In genomic region chr6:4582506-4582905, GRCh38 we compare ENCODE assay signal across 1 cellular context.
TF ChIP-seq lines count a peak whose summit lies in the region.

No MANE protein-coding gene starts in this region.

TF ChIP-seq in GM23338, 12 proteins besides CTCF, POLR2A, EP300 and RAD21 (continued from another document):
- TF ChIP-seq REST (IDR thresholded peaks at IDR 0.05; ENCODE audit: unreplicated experiment), result no peak
- TF ChIP-seq CREB1 (CRISPR knock-in tag; IDR thresholded peaks at IDR 0.05; ENCODE audit: low read depth), result no peak
- no peak for TF ChIP-seq POLR2AphosphoS5 (IDR thresholded peaks at IDR 0.05; ENCODE audit: low read depth)
- no peak for TF ChIP-seq JUNB (IDR thresholded peaks at IDR 0.05; ENCODE audit: unreplicated experiment)
- no peak for TF ChIP-seq NANOG (IDR thresholded peaks at IDR 0.05; ENCODE audit: borderline replicate concordance)
- TF ChIP-seq EZH2phosphoT487 (IDR thresholded peaks at IDR 0.05; ENCODE audit: unreplicated experiment), result no peak
- no peak for TF ChIP-seq ZNF331 (CRISPR knock-in tag; IDR thresholded peaks at IDR 0.05; ENCODE audit: low read depth)
- TF ChIP-seq ZNF462 (CRISPR knock-in tag; IDR thresholded peaks at IDR 0.05), result no peak
- TF ChIP-seq EZH2 (IDR thresholded peaks at IDR 0.05; ENCODE audit: low read depth, unreplicated experiment), result no peak
- no peak for TF ChIP-seq ZNF114 (CRISPR knock-in tag; IDR thresholded peaks at IDR 0.05)
